In genomic region chr5:6399978-6400910, GRCh38 we compare ENCODE assay signal across 1 cellular context.
TF ChIP-seq lines count a peak whose summit lies in the region.

No MANE protein-coding gene starts in this region.

TF ChIP-seq in H1, 55 proteins besides CTCF, POLR2A, EP300 and RAD21:
- TF ChIP-seq BCL11A (IDR thresholded peaks at IDR 0.05; ENCODE audit: low read depth in 2 of 2, low read length in 2 of 2) (no peak), SIN3A (conservative IDR thresholded peaks at IDR 0.05 in 1 of 2, IDR thresholded peaks at IDR 0.05 in 1 of 2; ENCODE audit: low read depth in 1 of 2, low read length in 2 of 2) (no peak), SIX5 (IDR thresholded peaks at IDR 0.05; ENCODE audit: low read depth, low read length) (no peak)
